In the genomic region with DNA sequence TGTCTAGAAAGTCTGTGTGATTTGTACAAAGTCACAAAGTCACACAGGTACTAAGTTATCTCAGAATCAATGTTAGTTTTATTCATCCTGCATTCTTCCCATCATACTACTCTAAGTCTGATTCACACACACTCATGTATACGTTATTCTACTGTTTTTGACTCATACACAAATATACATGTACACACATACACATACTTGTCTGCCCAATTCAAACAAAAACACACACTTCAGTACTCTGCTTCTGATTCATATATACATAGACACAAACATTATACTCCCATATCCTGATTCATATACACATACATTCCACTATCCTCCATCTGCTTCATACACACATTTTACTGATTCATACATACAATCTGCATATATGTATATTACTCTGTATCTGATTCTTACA, we compare ENCODE assay signal across 20 cellular contexts.
DNase-seq lines count a peak whose midpoint lies in the region; ATAC-seq, FAIRE-seq and TF ChIP-seq lines count a peak whose summit lies in the region.
"Had no signal": no experiment of that assay in that cellular context is flagged by ENCODE, and none has a peak within 500 bp of the region (broad histone marks: within the 10 kb centered on the region; RNA-seq: fewer than 3 reads in every experiment).

No MANE protein-coding gene starts in this region.

- H3K36me3 Mint-ChIP-seq in activated T-cell treated with anti-CD3 and anti-CD28 coated beads, Interleukin-2, amount 50 U/mL, for 24 hours (ENCODE audit: low read depth) = peaks cover 16% of the 10 kb centered on the region
- peaks cover 24% of the 10 kb centered on the region for H3K36me3 Mint-ChIP-seq in stimulated activated memory B cell treated with anti-CD40 and anti-IgM and Interleukin-4, amounts not matched to agents 10 μg/mL and 1 μg/mL and 100 μg/mL, for 72 hours

- no peaks in the 10 kb centered on the region for H3K27me3 ChIP-seq in bronchial epithelial cell (ENCODE audit: control insufficient read depth, insufficient read depth, low read length)
- H3K27me3 ChIP-seq: esophagus squamous epithelium had no signal

- H3K27ac Mint-ChIP-seq in activated T-cell treated with anti-CD3 and anti-CD28 coated beads, Interleukin-2, amount 50 U/mL, for 24 hours = peak overlapping the region; percentile 3
- peak overlapping the region; percentile 96 for H3K27ac Mint-ChIP-seq in stimulated activated memory B cell treated with anti-CD40 and anti-IgM and Interleukin-4, amounts not matched to agents 10 μg/mL and 1 μg/mL and 100 μg/mL, for 72 hours
- H3K27ac Mint-ChIP-seq: activated CD4-positive, alpha-beta T cell treated with anti-CD3 and anti-CD28 coated beads, Interleukin-2, amount 10 ng/mL, durations not matched to agents 7 days and 5 days; activated T-helper 1 cell treated with anti-CD3 and anti-CD28 coated beads, Interleukin-12 subunit alpha, Interleukin-12 subunit beta, Interleukin-2, Interleukin-4 antibody, amounts not matched to agents 30 ng/mL and 10 ng/mL and 1 ng/mL, durations not matched to agents 14 hours and 24 hours and 36 hours; CD8-positive, alpha-beta T cell had no signal

- DNase-seq in activated T-cell treated with anti-CD3 and anti-CD28 coated beads, Interleukin-2, amount 50 U/mL, for 24 hours = no peak
- no peak for DNase-seq in activated T-cell treated with anti-CD3 and anti-CD28 coated beads, Interleukin-2, amount 50 U/mL, for 48 hours
- DNase-seq in HCEC 1CT = peak; percentile 52
- DNase-seq in bronchial epithelial cell (ENCODE audit: low read depth) = peak; percentile 74
- no peak for DNase-seq in NCI-H146 (lab: John Stamatoyannopoulos, UW)
- DNase-seq in GM19239 (ENCODE audit: insufficient read length, low spot score) = no peak
- DNase-seq: activated CD4-positive, alpha-beta T cell treated with anti-CD3 and anti-CD28 coated beads, Interleukin-2, amount 10 ng/mL, durations not matched to agents 7 days and 5 days; caudate nucleus; CD8-positive, alpha-beta T cell; DMS79; esophagus squamous epithelium; left ventricle myocardium inferior; NCI-H1930; NCI-H510A; NK-92 treated with Interleukin-12 subunit alpha and Interleukin-12 subunit beta, amount 100 ng/mL, for 24 hours; nucleus accumbens had no signal

- no peak for ATAC-seq in stimulated activated memory B cell treated with anti-CD40 and anti-IgM and Interleukin-4, amounts not matched to agents 10 μg/mL and 1 μg/mL and 100 μg/mL, for 72 hours
- ATAC-seq in GM19395 (IDR thresholded peaks at IDR 0.05; ENCODE audit: unreplicated experiment) = no peak
- ATAC-seq: CD8-positive, alpha-beta T cell; SK-N-SH treated with all-trans-retinoic acid at 6 μM for 48 hours had no signal

- peaks cover 3% of the 10 kb centered on the region for H3K9me3 Mint-ChIP-seq in activated T-cell treated with anti-CD3 and anti-CD28 coated beads, Interleukin-2, amount 50 U/mL, for 24 hours
- H3K9me3 Mint-ChIP-seq in stimulated activated memory B cell treated with anti-CD40 and anti-IgM and Interleukin-4, amounts not matched to agents 10 μg/mL and 1 μg/mL and 100 μg/mL, for 72 hours = peaks cover 6% of the 10 kb centered on the region
- H3K9me3 Mint-ChIP-seq: CD8-positive, alpha-beta T cell had no signal

- no peak for TF ChIP-seq CTCF in bronchial epithelial cell (IDR thresholded peaks at IDR 0.05; ENCODE audit: insufficient read depth, low read length, severe bottlenecking)

- no peak overlapping the region for H3K4me3 Mint-ChIP-seq in activated T-cell treated with anti-CD3 and anti-CD28 coated beads, Interleukin-2, amount 50 U/mL, for 24 hours
- no peak overlapping the region for H3K4me3 Mint-ChIP-seq in stimulated activated memory B cell treated with anti-CD40 and anti-IgM and Interleukin-4, amounts not matched to agents 10 μg/mL and 1 μg/mL and 100 μg/mL, for 72 hours
- H3K4me3 Mint-ChIP-seq: activated CD4-positive, alpha-beta T cell treated with anti-CD3 and anti-CD28 coated beads, Interleukin-2, amount 10 ng/mL, durations not matched to agents 7 days and 5 days; activated T-helper 1 cell treated with anti-CD3 and anti-CD28 coated beads, Interleukin-12 subunit alpha, Interleukin-12 subunit beta, Interleukin-2, Interleukin-4 antibody, amounts not matched to agents 30 ng/mL and 10 ng/mL and 1 ng/mL, durations not matched to agents 14 hours and 24 hours and 36 hours; CD8-positive, alpha-beta T cell had no signal

- FAIRE-seq in bronchial epithelial cell (lab: Jason Lieb, UNC) (no peak), GM19239 (lab: Jason Lieb, UNC) (no peak)

- peaks cover 86% of the 10 kb centered on the region for H3K4me1 Mint-ChIP-seq in activated T-cell treated with anti-CD3 and anti-CD28 coated beads, Interleukin-2, amount 50 U/mL, for 24 hours (ENCODE audit: low read depth)
- peaks cover 76% of the 10 kb centered on the region for H3K4me1 Mint-ChIP-seq in stimulated activated memory B cell treated with anti-CD40 and anti-IgM and Interleukin-4, amounts not matched to agents 10 μg/mL and 1 μg/mL and 100 μg/mL, for 72 hours

- no peaks in the 10 kb centered on the region for H3K36me3 ChIP-seq in bronchial epithelial cell (ENCODE audit: control insufficient read depth, insufficient read depth, low read length)
- H3K36me3 ChIP-seq: esophagus squamous epithelium, left ventricle myocardium inferior had no signal

- H3K27me3 Mint-ChIP-seq in activated T-cell treated with anti-CD3 and anti-CD28 coated beads, Interleukin-2, amount 50 U/mL, for 24 hours = no peaks in the 10 kb centered on the region
- H3K27me3 Mint-ChIP-seq in stimulated activated memory B cell treated with anti-CD40 and anti-IgM and Interleukin-4, amounts not matched to agents 10 μg/mL and 1 μg/mL and 100 μg/mL, for 72 hours = no peaks in the 10 kb centered on the region
- H3K27me3 Mint-ChIP-seq: activated CD4-positive, alpha-beta T cell treated with anti-CD3 and anti-CD28 coated beads, Interleukin-2, amount 10 ng/mL, durations not matched to agents 7 days and 5 days had no signal

- H3K4me3 ChIP-seq in bronchial epithelial cell (ENCODE audit: low read depth, low read length) = no peak overlapping the region
- H3K4me3 ChIP-seq: esophagus squamous epithelium, left ventricle myocardium inferior had no signal

Comparison
In these comparisons a context has a peak if more than half of its experiments do, and no peak if none do; other contexts are left out.
1. DNase-seq: peak in HCEC 1CT (single experiment) and bronchial epithelial cell (single experiment); none in activated T-cell treated with anti-CD3 and anti-CD28 coated beads, Interleukin-2, amount 50 U/mL, for 24 hours (single experiment), activated T-cell treated with anti-CD3 and anti-CD28 coated beads, Interleukin-2, amount 50 U/mL, for 48 hours (0 of 2), NCI-H146 (single experiment) and GM19239 (single experiment).